ENCODE assay signal across 21 cellular contexts in genomic region chr11:967995-968751, GRCh38.
"Had no signal": no experiment of that assay in that cellular context is flagged by ENCODE, and none has a peak within 500 bp of the region (broad histone marks: within the 10 kb centered on the region; RNA-seq: fewer than 3 reads in every experiment).

No MANE protein-coding gene starts in this region.

- H3K27ac Mint-ChIP-seq: activated B cell treated with CpG ODN at 0.5 μM for 24 hours; activated CD8-positive, alpha-beta T cell treated with anti-CD3 and anti-CD28 coated beads for 36 hours; activated naive CD4-positive, alpha-beta T cell treated with anti-CD3 and anti-CD28 coated beads for 36 hours; effector memory CD8-positive, alpha-beta T cell; mesothelial cell of epicardium had no signal

- H3K4me3 Mint-ChIP-seq: activated B cell treated with CpG ODN at 0.5 μM for 24 hours; activated CD8-positive, alpha-beta T cell treated with anti-CD3 and anti-CD28 coated beads for 36 hours; activated naive CD4-positive, alpha-beta T cell treated with anti-CD3 and anti-CD28 coated beads for 36 hours; activated T-cell treated with anti-CD3 and anti-CD28 coated beads, Interleukin-2, amount 50 U/mL, for 4 hours; effector memory CD8-positive, alpha-beta T cell; mesothelial cell of epicardium had no signal

- H2AFZ ChIP-seq: hepatocyte had no signal

- H3K27ac ChIP-seq: hepatocyte, ovary, tibial artery, uterus had no signal

- H3K27me3 ChIP-seq: body of pancreas, hepatocyte, ovary, tibial artery, uterus had no signal

- H3K27me3 Mint-ChIP-seq: activated B cell treated with CpG ODN at 0.5 μM for 24 hours; activated CD8-positive, alpha-beta T cell treated with anti-CD3 and anti-CD28 coated beads for 36 hours; effector memory CD8-positive, alpha-beta T cell had no signal

- H3K4me3 ChIP-seq: body of pancreas, hepatocyte, lung, ovary, tibial artery, uterus had no signal

- H3K36me3 ChIP-seq: ovary, uterus had no signal

- H3K9me3 ChIP-seq: body of pancreas, ovary, tibial artery, uterus had no signal

- H3K4me1 ChIP-seq: uterus had no signal

- ATAC-seq: activated CD8-positive, alpha-beta T cell treated with anti-CD3 and anti-CD28 coated beads for 36 hours; activated T-cell treated with anti-CD3 and anti-CD28 coated beads, Interleukin-2, amount 50 U/mL, for 4 hours; body of pancreas; effector memory CD8-positive, alpha-beta T cell had no signal

- DNase-seq: activated B cell treated with CpG ODN at 0.5 μM for 24 hours; activated CD4-positive, alpha-beta T cell treated with anti-CD3 and anti-CD28 coated beads for 48 hours; activated CD8-positive, alpha-beta T cell treated with anti-CD3 and anti-CD28 coated beads for 36 hours; activated naive CD4-positive, alpha-beta T cell treated with anti-CD3 and anti-CD28 coated beads for 36 hours; activated T-cell treated with anti-CD3 and anti-CD28 coated beads, Interleukin-2, amount 50 U/mL, for 4 hours; body of pancreas; caudate nucleus; effector memory CD8-positive, alpha-beta T cell; islet precursor cell; ovary; stimulated activated CD4-positive, alpha-beta T cell treated with anti-CD3 and anti-CD28 coated beads, Interleukin-12 subunit alpha, Interleukin-12 subunit beta, amount 100 ng/mL, for 4 hours; stimulated activated CD4-positive, alpha-beta T cell treated with anti-CD3 and anti-CD28 coated beads, Interleukin-1b, Interleukin-23, amount 100 ng/mL, for 48 hours; stimulated activated CD8-positive, alpha-beta memory T cell treated with anti-CD3 and anti-CD28 coated beads, Interleukin-4, amount 100 ng/mL, for 48 hours; stimulated activated naive CD4-positive, alpha-beta T cell treated with Interleukin-2 at 50 U/mL for 16 hours; T-helper 1 cell; T-helper 9 cell; tibial artery; uterus had no signal

- H3K4me2 ChIP-seq: hepatocyte had no signal

- H3K9me3 Mint-ChIP-seq: activated B cell treated with CpG ODN at 0.5 μM for 24 hours; activated CD8-positive, alpha-beta T cell treated with anti-CD3 and anti-CD28 coated beads for 36 hours; activated naive CD4-positive, alpha-beta T cell treated with anti-CD3 and anti-CD28 coated beads for 36 hours; activated T-cell treated with anti-CD3 and anti-CD28 coated beads, Interleukin-2, amount 50 U/mL, for 4 hours; effector memory CD8-positive, alpha-beta T cell; mesothelial cell of epicardium had no signal
